In genomic region chr16:69844441-69844840, GRCh38 we compare ENCODE assay signal across 21 cellular contexts.
"Had no signal": no experiment of that assay in that cellular context is flagged by ENCODE, and none has a peak within 500 bp of the region (broad histone marks: within the 10 kb centered on the region; RNA-seq: fewer than 3 reads in every experiment).

No MANE protein-coding gene starts in this region.

- DNase-seq: Karpas-422, KG1, MG63, NCI-H1092 treated with DMSO at 0.1 percent for 48 hours, NCI-H1436, NCI-H187, NCI-H2029, NCI-H2081 treated with DMSO at 0.1 percent for 48 hours, NCI-H2171, NCI-H226, NCI-H446, NCI-H510A, NCI-H524 treated with DMSO at 0.1 percent for 48 hours, NCI-H69, NCI-H774, Right ventricle myocardium superior, RPMI8226, SIG-M5 had no signal

- FAIRE-seq: RCC 7860 had no signal

- H3K4me3 ChIP-seq: MG63, SJSA1, SK-N-MC had no signal

- H3K27ac ChIP-seq: SJSA1, SK-N-MC had no signal

- H3K27me3 ChIP-seq: MG63, SJSA1 had no signal

- H3K9me3 ChIP-seq: SJSA1 had no signal
